1 cellular context compared by ENCODE assay signal in genomic region chr16:71722801-71723536, GRCh38.
A peak's percentile ranks its signal among the peaks of the same experiment; 100 is the strongest.
TF ChIP-seq lines count a peak whose summit lies in the region.

No MANE protein-coding gene starts in this region.

TF ChIP-seq in HepG2, 621 proteins besides CTCF, POLR2A, EP300 and RAD21 (continued from another document and continues in another):
- TF ChIP-seq, protein P1, sequence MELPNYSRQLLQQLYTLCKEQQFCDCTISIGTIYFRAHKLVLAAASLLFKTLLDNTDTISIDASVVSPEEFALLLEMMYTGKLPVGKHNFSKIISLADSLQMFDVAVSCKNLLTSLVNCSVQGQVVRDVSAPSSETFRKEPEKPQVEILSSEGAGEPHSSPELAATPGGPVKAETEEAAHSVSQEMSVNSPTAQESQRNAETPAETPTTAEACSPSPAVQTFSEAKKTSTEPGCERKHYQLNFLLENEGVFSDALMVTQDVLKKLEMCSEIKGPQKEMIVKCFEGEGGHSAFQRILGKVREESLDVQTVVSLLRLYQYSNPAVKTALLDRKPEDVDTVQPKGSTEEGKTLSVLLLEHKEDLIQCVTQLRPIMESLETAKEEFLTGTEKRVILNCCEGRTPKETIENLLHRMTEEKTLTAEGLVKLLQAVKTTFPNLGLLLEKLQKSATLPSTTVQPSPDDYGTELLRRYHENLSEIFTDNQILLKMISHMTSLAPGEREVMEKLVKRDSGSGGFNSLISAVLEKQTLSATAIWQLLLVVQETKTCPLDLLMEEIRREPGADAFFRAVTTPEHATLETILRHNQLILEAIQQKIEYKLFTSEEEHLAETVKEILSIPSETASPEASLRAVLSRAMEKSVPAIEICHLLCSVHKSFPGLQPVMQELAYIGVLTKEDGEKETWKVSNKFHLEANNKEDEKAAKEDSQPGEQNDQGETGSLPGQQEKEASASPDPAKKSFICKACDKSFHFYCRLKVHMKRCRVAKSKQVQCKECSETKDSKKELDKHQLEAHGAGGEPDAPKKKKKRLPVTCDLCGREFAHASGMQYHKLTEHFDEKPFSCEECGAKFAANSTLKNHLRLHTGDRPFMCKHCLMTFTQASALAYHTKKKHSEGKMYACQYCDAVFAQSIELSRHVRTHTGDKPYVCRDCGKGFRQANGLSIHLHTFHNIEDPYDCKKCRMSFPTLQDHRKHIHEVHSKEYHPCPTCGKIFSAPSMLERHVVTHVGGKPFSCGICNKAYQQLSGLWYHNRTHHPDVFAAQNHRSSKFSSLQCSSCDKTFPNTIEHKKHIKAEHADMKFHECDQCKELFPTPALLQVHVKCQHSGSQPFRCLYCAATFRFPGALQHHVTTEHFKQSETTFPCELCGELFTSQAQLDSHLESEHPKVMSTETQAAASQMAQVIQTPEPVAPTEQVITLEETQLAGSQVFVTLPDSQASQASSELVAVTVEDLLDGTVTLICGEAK (IDR thresholded peaks at IDR 0.05): no peak
- TF ChIP-seq, protein P1 (CRISPR knock-in tag; IDR thresholded peaks at IDR 0.05): no peak; the same call in none of the 2 replicates
- no peak; the same call in 1 of the 2 replicates for TF ChIP-seq ZNF772 (CRISPR knock-in tag; IDR thresholded peaks at IDR 0.05)
- TF ChIP-seq KLF13 (CRISPR knock-in tag; IDR thresholded peaks at IDR 0.05): peak; percentile 81; the same call in 1 of the 2 replicates
- TF ChIP-seq CBX1 (IDR thresholded peaks at IDR 0.05; ENCODE audit: low read depth): no peak
- TF ChIP-seq, protein P2, sequence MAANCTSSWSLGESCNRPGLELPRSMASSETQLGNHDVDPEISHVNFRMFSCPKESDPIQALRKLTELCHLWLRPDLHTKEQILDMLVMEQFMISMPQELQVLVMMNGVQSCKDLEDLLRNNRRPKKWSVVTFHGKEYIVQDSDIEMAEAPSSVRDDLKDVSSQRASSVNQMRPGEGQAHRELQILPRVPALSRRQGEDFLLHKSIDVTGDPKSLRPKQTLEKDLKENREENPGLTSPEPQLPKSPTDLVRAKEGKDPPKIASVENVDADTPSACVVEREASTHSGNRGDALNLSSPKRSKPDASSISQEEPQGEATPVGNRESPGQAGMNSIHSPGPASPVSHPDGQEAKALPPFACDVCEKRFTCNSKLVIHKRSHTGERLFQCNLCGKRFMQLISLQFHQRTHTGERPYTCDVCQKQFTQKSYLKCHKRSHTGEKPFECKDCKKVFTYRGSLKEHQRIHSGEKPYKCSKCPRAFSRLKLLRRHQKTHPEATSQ (CRISPR knock-in tag; IDR thresholded peaks at IDR 0.05; ENCODE audit: borderline replicate concordance): no peak
- no peak for TF ChIP-seq MTF1 (CRISPR knock-in tag; IDR thresholded peaks at IDR 0.05)
- peak; percentile 48; the same call in 1 of the 2 replicates for TF ChIP-seq KLF11 (CRISPR knock-in tag; IDR thresholded peaks at IDR 0.05)
- TF ChIP-seq ZNF879 (CRISPR knock-in tag; IDR thresholded peaks at IDR 0.05): no peak
- TF ChIP-seq HMG20B (CRISPR knock-in tag; conservative IDR thresholded peaks at IDR 0.05): 0 out of 2 replicates have a peak, but pooled peaks have one; percentile 18
- TF ChIP-seq, protein P3, sequence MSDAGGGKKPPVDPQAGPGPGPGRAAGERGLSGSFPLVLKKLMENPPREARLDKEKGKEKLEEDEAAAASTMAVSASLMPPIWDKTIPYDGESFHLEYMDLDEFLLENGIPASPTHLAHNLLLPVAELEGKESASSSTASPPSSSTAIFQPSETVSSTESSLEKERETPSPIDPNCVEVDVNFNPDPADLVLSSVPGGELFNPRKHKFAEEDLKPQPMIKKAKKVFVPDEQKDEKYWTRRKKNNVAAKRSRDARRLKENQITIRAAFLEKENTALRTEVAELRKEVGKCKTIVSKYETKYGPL (CRISPR knock-in tag; IDR thresholded peaks at IDR 0.05): peak; percentile 98
- TF ChIP-seq BRF2 (CRISPR knock-in tag; IDR thresholded peaks at IDR 0.05): no peak; the same call in 1 of the 2 replicates
- peak; percentile 47; the same call in 1 of the 2 replicates for TF ChIP-seq JDP2 (CRISPR knock-in tag; IDR thresholded peaks at IDR 0.05; ENCODE audit: borderline replicate concordance)
- peak; percentile 19; the same call in 1 of the 2 replicates for TF ChIP-seq ZNF564 (CRISPR knock-in tag; IDR thresholded peaks at IDR 0.05)
- no peak for TF ChIP-seq ATRX (CRISPR knock-in tag; IDR thresholded peaks at IDR 0.05; ENCODE audit: borderline replicate concordance)
- TF ChIP-seq SMC3 (IDR thresholded peaks at IDR 0.05; ENCODE audit: low read length): no peak
- TF ChIP-seq, protein P4, sequence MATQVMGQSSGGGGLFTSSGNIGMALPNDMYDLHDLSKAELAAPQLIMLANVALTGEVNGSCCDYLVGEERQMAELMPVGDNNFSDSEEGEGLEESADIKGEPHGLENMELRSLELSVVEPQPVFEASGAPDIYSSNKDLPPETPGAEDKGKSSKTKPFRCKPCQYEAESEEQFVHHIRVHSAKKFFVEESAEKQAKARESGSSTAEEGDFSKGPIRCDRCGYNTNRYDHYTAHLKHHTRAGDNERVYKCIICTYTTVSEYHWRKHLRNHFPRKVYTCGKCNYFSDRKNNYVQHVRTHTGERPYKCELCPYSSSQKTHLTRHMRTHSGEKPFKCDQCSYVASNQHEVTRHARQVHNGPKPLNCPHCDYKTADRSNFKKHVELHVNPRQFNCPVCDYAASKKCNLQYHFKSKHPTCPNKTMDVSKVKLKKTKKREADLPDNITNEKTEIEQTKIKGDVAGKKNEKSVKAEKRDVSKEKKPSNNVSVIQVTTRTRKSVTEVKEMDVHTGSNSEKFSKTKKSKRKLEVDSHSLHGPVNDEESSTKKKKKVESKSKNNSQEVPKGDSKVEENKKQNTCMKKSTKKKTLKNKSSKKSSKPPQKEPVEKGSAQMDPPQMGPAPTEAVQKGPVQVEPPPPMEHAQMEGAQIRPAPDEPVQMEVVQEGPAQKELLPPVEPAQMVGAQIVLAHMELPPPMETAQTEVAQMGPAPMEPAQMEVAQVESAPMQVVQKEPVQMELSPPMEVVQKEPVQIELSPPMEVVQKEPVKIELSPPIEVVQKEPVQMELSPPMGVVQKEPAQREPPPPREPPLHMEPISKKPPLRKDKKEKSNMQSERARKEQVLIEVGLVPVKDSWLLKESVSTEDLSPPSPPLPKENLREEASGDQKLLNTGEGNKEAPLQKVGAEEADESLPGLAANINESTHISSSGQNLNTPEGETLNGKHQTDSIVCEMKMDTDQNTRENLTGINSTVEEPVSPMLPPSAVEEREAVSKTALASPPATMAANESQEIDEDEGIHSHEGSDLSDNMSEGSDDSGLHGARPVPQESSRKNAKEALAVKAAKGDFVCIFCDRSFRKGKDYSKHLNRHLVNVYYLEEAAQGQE (IDR thresholded peaks at IDR 0.05; ENCODE audit: borderline replicate concordance in 1 of 2, low read depth in 1 of 2, low read length in 2 of 2): no peak
- no peak for TF ChIP-seq HNF4G (IDR thresholded peaks at IDR 0.05; ENCODE audit: borderline replicate concordance, low read depth, low read length)
- TF ChIP-seq HNF4G (CRISPR knock-in tag; IDR thresholded peaks at IDR 0.05; ENCODE audit: borderline replicate concordance, low read depth): peak; percentile 53; the same call in 1 of the 2 replicates
- TF ChIP-seq MLLT10 (CRISPR knock-in tag; IDR thresholded peaks at IDR 0.05): no peak
- TF ChIP-seq PLRG1 (conservative IDR thresholded peaks at IDR 0.05): no peak
- TF ChIP-seq LCORL (IDR thresholded peaks at IDR 0.05): peak; percentile 83
- TF ChIP-seq LCORL (CRISPR knock-in tag; IDR thresholded peaks at IDR 0.05): peak; percentile 44; the same call in 1 of the 2 replicates
- TF ChIP-seq ZNF33B (CRISPR knock-in tag; IDR thresholded peaks at IDR 0.05): 0 out of 2 replicates have a peak, but pooled peaks have one; percentile 40
- TF ChIP-seq NFKB2 (CRISPR knock-in tag; IDR thresholded peaks at IDR 0.05; ENCODE audit: borderline replicate concordance): no peak; the same call in 1 of the 2 replicates
- peak; percentile 56; the same call in 1 of the 2 replicates for TF ChIP-seq ZNF773 (CRISPR knock-in tag; IDR thresholded peaks at IDR 0.05; ENCODE audit: borderline replicate concordance)
- TF ChIP-seq IRF2 (CRISPR knock-in tag; IDR thresholded peaks at IDR 0.05): peak; percentile 42; the same call in 1 of the 2 replicates
- TF ChIP-seq, protein P5, sequence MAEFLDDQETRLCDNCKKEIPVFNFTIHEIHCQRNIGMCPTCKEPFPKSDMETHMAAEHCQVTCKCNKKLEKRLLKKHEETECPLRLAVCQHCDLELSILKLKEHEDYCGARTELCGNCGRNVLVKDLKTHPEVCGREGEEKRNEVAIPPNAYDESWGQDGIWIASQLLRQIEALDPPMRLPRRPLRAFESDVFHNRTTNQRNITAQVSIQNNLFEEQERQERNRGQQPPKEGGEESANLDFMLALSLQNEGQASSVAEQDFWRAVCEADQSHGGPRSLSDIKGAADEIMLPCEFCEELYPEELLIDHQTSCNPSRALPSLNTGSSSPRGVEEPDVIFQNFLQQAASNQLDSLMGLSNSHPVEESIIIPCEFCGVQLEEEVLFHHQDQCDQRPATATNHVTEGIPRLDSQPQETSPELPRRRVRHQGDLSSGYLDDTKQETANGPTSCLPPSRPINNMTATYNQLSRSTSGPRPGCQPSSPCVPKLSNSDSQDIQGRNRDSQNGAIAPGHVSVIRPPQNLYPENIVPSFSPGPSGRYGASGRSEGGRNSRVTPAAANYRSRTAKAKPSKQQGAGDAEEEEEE (CRISPR knock-in tag; IDR thresholded peaks at IDR 0.05; ENCODE audit: borderline replicate concordance): no peak
- TF ChIP-seq ZFP91 (CRISPR knock-in tag; IDR thresholded peaks at IDR 0.05; ENCODE audit: borderline replicate concordance): peak; percentile 78; the same call in 1 of the 2 replicates
- no peak for TF ChIP-seq ZC3H4 (CRISPR knock-in tag; IDR thresholded peaks at IDR 0.05; ENCODE audit: borderline replicate concordance)
- no peak for TF ChIP-seq NR3C1 (CRISPR knock-in tag; IDR thresholded peaks at IDR 0.05)
- no peak for TF ChIP-seq ZNF281 (CRISPR knock-in tag; IDR thresholded peaks at IDR 0.05; ENCODE audit: borderline replicate concordance)
- TF ChIP-seq RAD51 (IDR thresholded peaks at IDR 0.05; ENCODE audit: borderline replicate concordance): no peak
- 0 out of 2 replicates have a peak, but pooled peaks have one; percentile 61 for TF ChIP-seq ZNF839 (CRISPR knock-in tag; IDR thresholded peaks at IDR 0.05; ENCODE audit: borderline replicate concordance)
